8 cellular contexts compared by ENCODE assay signal in the genomic region with DNA sequence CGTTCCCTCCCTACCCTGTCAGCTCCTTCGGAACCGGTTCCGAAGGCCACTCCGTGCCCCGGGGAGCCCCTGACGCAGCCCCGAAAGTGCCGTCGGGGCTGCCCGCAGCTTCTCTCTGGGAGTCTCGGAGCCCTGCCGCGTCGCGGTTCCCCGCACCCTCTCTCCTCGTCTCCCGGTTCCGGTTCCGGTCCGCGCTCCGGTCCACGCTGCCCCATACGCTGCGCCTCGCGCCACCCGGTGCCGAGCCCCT. TPM values are rescaled to one million over a fixed set of nuclear protein-coding genes. Genes with fewer than 3 reads are reported as not detected.
DNase-seq lines count a peak whose midpoint lies in the region; ATAC-seq and TF ChIP-seq lines count a peak whose summit lies in the region.

No MANE protein-coding gene starts in this region.

- CTCF ChIA-PET in mammary epithelial cell (lab: Charles Lee; ENCODE audit: low non-redundant PET), result interaction anchor here (0.8 kb wide), 1 partner anchor 11 kb away, joined by 7 read pairs; no protein-coding TSS in a partner anchor

- H3K9ac ChIP-seq in mammary epithelial cell (ENCODE audit: insufficient read depth, low read length) (peak overlapping the region; percentile 88), liver (ENCODE audit: low read depth in 1 of 2, low read length in 2 of 2) (peak overlapping the region; percentile 89 to 92), stomach smooth muscle (ENCODE audit: low read length in 2 of 2) (peak overlapping the region; percentile 88 to 90)

- no peak for ATAC-seq in HG03280 (IDR thresholded peaks at IDR 0.05; ENCODE audit: unreplicated experiment)

- peak overlapping the region; percentile 70 for H2AFZ ChIP-seq in mammary epithelial cell (ENCODE audit: low read depth, low read length)

- H3K9me3 ChIP-seq in mammary epithelial cell (replicated peaks; ENCODE audit: insufficient read depth, low read length), result no peaks in the 10 kb centered on the region
- no peaks in the 10 kb centered on the region for H3K9me3 ChIP-seq in liver (ENCODE audit: control insufficient read depth in 4 of 4, low read length in 3 of 4)
- no peaks in the 10 kb centered on the region for H3K9me3 ChIP-seq in stomach smooth muscle (ENCODE audit: control insufficient read depth in 2 of 2, low read length in 2 of 2)

- peaks cover 53% of the 10 kb centered on the region for H3K79me2 ChIP-seq in mammary epithelial cell (ENCODE audit: insufficient read depth, low read length)

- no peak for TF ChIP-seq RAD21 in liver (IDR thresholded peaks at IDR 0.05)

- DNase-seq in stimulated activated CD4-positive, alpha-beta T cell treated with anti-CD3 and anti-CD28 coated beads, Interleukin-1b, Interleukin-23, amount 100 ng/mL, for 48 hours, result peak; percentile 46
- no peak for DNase-seq in stimulated activated CD4-positive, alpha-beta T cell treated with anti-CD3 and anti-CD28 coated beads, Interleukin-2, amount 100 ng/mL, for 48 hours
- no peak for DNase-seq in mammary epithelial cell
- DNase-seq in HPDE6-E6E7 (ENCODE audit: extremely low spot score), result no peak

- in situ Hi-C loops in mammary epithelial cell (cut with MboI; ENCODE audit: low sequenced_read_pairs in 2 of 2), result no loop called here

- H3K4me3 ChIP-seq in mammary epithelial cell (replicated peaks in 1 of 3; ENCODE audit: insufficient read depth in 1 of 3, low read depth in 2 of 3, low read length in 3 of 3) (peak overlapping the region; percentile 68 to 88 (median 78)), liver (ENCODE audit: low read depth in 1 of 3, low read length in 3 of 3) (peak overlapping the region; percentile 82 to 87 (median 87)), stomach smooth muscle (ENCODE audit: low read length in 2 of 2) (peak overlapping the region; percentile 76 to 89)

- peaks cover 16% of the 10 kb centered on the region for H3K36me3 ChIP-seq in mammary epithelial cell (ENCODE audit: insufficient read depth, low read length)
- peaks cover 6 to 29% (median 20%) of the 10 kb centered on the region in 4 donors for H3K36me3 ChIP-seq in liver (ENCODE audit: control insufficient read depth in 4 of 4, insufficient read depth in 3 of 4, low read depth in 1 of 4, low read length in 3 of 4)
- peaks cover 22 to 28% of the 10 kb centered on the region in 2 donors for H3K36me3 ChIP-seq in stomach smooth muscle (ENCODE audit: control insufficient read depth in 2 of 2, insufficient read depth in 2 of 2, low read length in 2 of 2)

- dilution Hi-C loops in mammary epithelial cell (cut with HindIII; ENCODE audit: low sequenced_read_pairs), result no loop called here

- TF ChIP-seq CTCF in mammary epithelial cell (conservative IDR thresholded peaks at IDR 0.05 in 1 of 2, IDR thresholded peaks at IDR 0.05 in 1 of 2; ENCODE audit: extremely low read depth in 1 of 2, insufficient read depth in 1 of 2, low read depth in 1 of 2, low read length in 2 of 2) (no peak), liver (IDR thresholded peaks at IDR 0.05; ENCODE audit: low read depth, low read length, missing input control) (no peak)

- H4K20me1 ChIP-seq in mammary epithelial cell (ENCODE audit: insufficient read depth, low read length), result no peaks in the 10 kb centered on the region

- H3K4me2 ChIP-seq in mammary epithelial cell (ENCODE audit: insufficient read depth, low read depth, low read length), result peak overlapping the region; percentile 77

- BruUV-seq in mammary epithelial cell (replicated peaks; lab: Mats Ljungman, UMichigan), result no TSS peak

- no CpG with 5 or more reads among the region's 31 CpGs for WGBS in mammary epithelial cell (ENCODE audit: low coverage, missing lambda C conversion rate)
- under 1% methylated on average over 31 of the region's 31 CpGs for WGBS in liver

- intact Hi-C loops in mammary epithelial cell (cut with micrococcal nuclease), result loop anchor here (5.0 kb wide), 2 partner anchors 179 to 241 kb away; no protein-coding TSS in a partner anchor

- H3K27ac ChIP-seq in mammary epithelial cell (ENCODE audit: insufficient read depth, low read depth, low read length) (peak overlapping the region; percentile 66), liver (ENCODE audit: low read depth in 1 of 2, low read length in 2 of 2) (peak overlapping the region; percentile 89 to 90), stomach smooth muscle (ENCODE audit: low read length) (peak overlapping the region; percentile 89)

- no peaks in the 10 kb centered on the region for H3K27me3 ChIP-seq in mammary epithelial cell (ENCODE audit: insufficient read depth, low read length)
- H3K27me3 ChIP-seq in liver (ENCODE audit: control insufficient read depth in 4 of 4, insufficient read depth in 4 of 4, low read length in 3 of 4), result no peaks in the 10 kb centered on the region
- H3K27me3 ChIP-seq in stomach smooth muscle (ENCODE audit: control insufficient read depth in 1 of 2, insufficient read depth in 2 of 2, low read length in 2 of 2), result no peaks in the 10 kb centered on the region

- peaks cover 30% of the 10 kb centered on the region for H3K4me1 ChIP-seq in mammary epithelial cell (ENCODE audit: insufficient read depth, low read length)
- peaks cover 8 to 37% (median 24%) of the 10 kb centered on the region in 4 donors for H3K4me1 ChIP-seq in liver (ENCODE audit: control insufficient read depth in 4 of 4, insufficient read depth in 4 of 4, low read length in 3 of 4)
- H3K4me1 ChIP-seq in stomach smooth muscle (ENCODE audit: control insufficient read depth, insufficient read depth, low read length), result peaks cover 51% of the 10 kb centered on the region

TF ChIP-seq in PFSK-1, 5 proteins besides CTCF, POLR2A, EP300 and RAD21:
- 0 out of 2 replicates have a peak, but pooled peaks have one; percentile 1 for TF ChIP-seq TAF1 (IDR thresholded peaks at IDR 0.05; ENCODE audit: borderline replicate concordance, insufficient read depth, low read length)
- no peak for TF ChIP-seq FOXP2 (optimal IDR thresholded peaks at IDR 0.05; ENCODE audit: borderline replicate concordance, extremely low read depth, extremely low read length, insufficient read depth)

TF ChIP-seq in liver, 16 proteins besides CTCF, POLR2A, EP300 and RAD21:
- TF ChIP-seq GABPA (IDR thresholded peaks at IDR 0.05 in 1 of 2, conservative IDR thresholded peaks at IDR 0.05 in 1 of 2), result peak; percentile 26 to 59
- TF ChIP-seq YY1 (IDR thresholded peaks at IDR 0.05), result no peak

RNA-seq across cellular contexts. Expression of gene MTA2, which starts 0.6 kb away (rescaled TPM):
- 78.0 TPM for polyA plus RNA-seq in PFSK-1 (2012; ENCODE audit: insufficient read length, low read depth)
- total RNA-seq in mammary epithelial cell (100 to 1,000 TPM; 157 to 169 TPM), liver (10 to 100 TPM; 43.1 to 55.3 TPM)
- polyA plus RNA-seq in mammary epithelial cell (39.3 TPM), liver (10 to 100 TPM in 1 of 2 donors, 1 to 10 TPM in 1; 4.4 to 21.4 TPM)
- polyA minus RNA-seq in mammary epithelial cell, result 227 TPM

RNA-seq across cellular contexts. Expression of gene TUT1, which starts 9.7 kb away (rescaled TPM):
- 18.3 TPM for polyA plus RNA-seq in PFSK-1 (2012; ENCODE audit: insufficient read length, low read depth)
- total RNA-seq in mammary epithelial cell (10 to 100 TPM in 1 of 2 donors, 1 to 10 TPM in 1; 7.8 to 18.5 TPM), liver (10 to 100 TPM in 1 of 2 donors, 1 to 10 TPM in 1; 5.6 to 12.1 TPM)
- polyA plus RNA-seq in mammary epithelial cell (12.2 TPM), liver (10 to 100 TPM; 15.2 to 15.8 TPM)
- 11.7 TPM for polyA minus RNA-seq in mammary epithelial cell

RNA-seq across cellular contexts. Expression of gene EML3, which starts 11.5 kb away (rescaled TPM):
- 91.0 TPM for polyA plus RNA-seq in PFSK-1 (2012; ENCODE audit: insufficient read length, low read depth)
- total RNA-seq in mammary epithelial cell (10 to 100 TPM; 21.0 to 46.6 TPM), liver (10 to 100 TPM in 1 of 2 donors, 1 to 10 TPM in 1; 6.0 to 17.2 TPM)
- polyA plus RNA-seq in mammary epithelial cell (20.7 TPM), liver (10 to 100 TPM in 1 of 2 donors, 1 to 10 TPM in 1; 9.9 to 19.3 TPM)
- polyA minus RNA-seq in mammary epithelial cell, result 25.2 TPM

RNA-seq across cellular contexts. Expression of gene ROM1, which starts 12.0 kb away (rescaled TPM):
- 7.4 TPM for polyA plus RNA-seq in PFSK-1 (2012; ENCODE audit: insufficient read length, low read depth)
- 1 to 10 TPM; 2.3 TPM for total RNA-seq in mammary epithelial cell
- 2.1 TPM for polyA plus RNA-seq in mammary epithelial cell
- not detected for polyA minus RNA-seq in mammary epithelial cell
- total RNA-seq in liver, result 1 to 10 TPM in 1 of 2 donors, under 1 TPM in 1; 0.84 to 1.3 TPM
- polyA plus RNA-seq in liver, result 1 to 10 TPM in 1 of 2 donors, under 1 TPM in 1; 0.86 to 3.9 TPM

RNA-seq across cellular contexts. Expression of gene B3GAT3, which starts 20.7 kb away (rescaled TPM):
- polyA plus RNA-seq in PFSK-1 (2012; ENCODE audit: insufficient read length, low read depth), result 101 TPM
- total RNA-seq in mammary epithelial cell (10 to 100 TPM; 37.8 to 42.0 TPM), liver (10 to 100 TPM; 13.1 TPM)
- polyA plus RNA-seq in mammary epithelial cell (29.4 TPM), liver (10 to 100 TPM; 22.5 to 29.2 TPM)
- polyA minus RNA-seq in mammary epithelial cell, result 14.2 TPM
